In genomic region chr4:181661090-181661489, GRCh38 we compare ENCODE assay signal across 15 cellular contexts.
A peak's percentile ranks its signal among the peaks of the same experiment; 100 is the strongest.
DNase-seq lines count a peak whose midpoint lies in the region; FAIRE-seq and TF ChIP-seq lines count a peak whose summit lies in the region.
"Had no signal": no experiment of that assay in that cellular context is flagged by ENCODE, and none has a peak within 500 bp of the region (broad histone marks: within the 10 kb centered on the region; RNA-seq: fewer than 3 reads in every experiment).

No MANE protein-coding gene starts in this region.

- no peak overlapping the region for H3K4me2 ChIP-seq in keratinocyte (ENCODE audit: control insufficient read depth, extremely low read depth, insufficient read depth, low read depth, low read length)

- no peak overlapping the region for H2AFZ ChIP-seq in keratinocyte (ENCODE audit: control insufficient read depth, low read length)

- in situ Hi-C loops in brain microvascular endothelial cell (cut with HindIII; ENCODE audit: low pct_ligation_motif_present, low sequenced_read_pairs) = no loop called here

- dilution Hi-C loops in keratinocyte (cut with MboI; ENCODE audit: extremely low pct_ligation_motif_present, low sequenced_read_pairs) = no loop called here

- peak; percentile 32 for FAIRE-seq in keratinocyte (lab: Jason Lieb, UNC)

- H3K36me3 Mint-ChIP-seq in glutamatergic neuron (ENCODE audit: unreplicated experiment) = no peaks in the 10 kb centered on the region

- H3K27ac ChIP-seq in brain microvascular endothelial cell = peak overlapping the region; percentile 87
- peak overlapping the region; percentile 0 for H3K27ac ChIP-seq in keratinocyte (ENCODE audit: control insufficient read depth, insufficient read depth, low read length)
- H3K27ac ChIP-seq: ascending aorta, tibial artery had no signal

- no peak overlapping the region for H3K4me3 Mint-ChIP-seq in glutamatergic neuron (ENCODE audit: unreplicated experiment)

- TF ChIP-seq CTCF in BJ (IDR thresholded peaks at IDR 0.05; ENCODE audit: insufficient read depth, low read depth, low read length) = no peak
- no peak for TF ChIP-seq CTCF in brain microvascular endothelial cell (IDR thresholded peaks at IDR 0.05; ENCODE audit: low read depth, low read length, missing control alignments)
- no peak for TF ChIP-seq CTCF in keratinocyte (optimal IDR thresholded peaks at IDR 0.05 in 1 of 3, IDR thresholded peaks at IDR 0.05 in 1 of 3, conservative IDR thresholded peaks at IDR 0.05 in 1 of 3; ENCODE audit: extremely low read depth in 1 of 3, insufficient read depth in 2 of 3, low read length in 3 of 3)
- TF ChIP-seq CTCF in glutamatergic neuron (IDR thresholded peaks at IDR 0.05; ENCODE audit: partially characterized antibody, unreplicated experiment) = no peak

- POLR2A ChIA-PET in BJ (lab: Charles Lee) = no interaction called here

- H3K36me3 ChIP-seq in BJ (ENCODE audit: control insufficient read depth, insufficient read depth, low read length) (no peaks in the 10 kb centered on the region), brain microvascular endothelial cell (replicated peaks) (no peaks in the 10 kb centered on the region), keratinocyte (ENCODE audit: control insufficient read depth in 2 of 2, extremely low read depth in 1 of 2, insufficient read depth in 2 of 2, low read length in 2 of 2) (no peaks in the 10 kb centered on the region)
- H3K36me3 ChIP-seq: ascending aorta, tibial artery had no signal

- peaks cover 9% of the 10 kb centered on the region for H3K4me1 ChIP-seq in keratinocyte (ENCODE audit: control insufficient read depth, extremely low read depth, insufficient read depth, low read length)
- H3K4me1 ChIP-seq: ascending aorta, tibial artery had no signal

- no peaks in the 10 kb centered on the region for H3K9me3 ChIP-seq in keratinocyte (ENCODE audit: control insufficient read depth, low read depth, low read length)
- H3K9me3 ChIP-seq: ascending aorta, tibial artery had no signal

- H3K4me3 ChIP-seq in BJ (ENCODE audit: low read depth, low read length) (no peak overlapping the region), brain microvascular endothelial cell (ENCODE audit: low read depth, low read length) (no peak overlapping the region), keratinocyte (ENCODE audit: control insufficient read depth in 2 of 3, extremely low read depth in 1 of 3, insufficient read depth in 2 of 3, low read depth in 1 of 3, low read length in 3 of 3) (no peak overlapping the region)
- H3K4me3 ChIP-seq: ascending aorta, tibial artery had no signal

- DNase-seq in BJ (ENCODE audit: low read depth) (peak; percentile 41), M059J (ENCODE audit: low read depth) (peak; percentile 79), brain microvascular endothelial cell (peak; percentile 59), keratinocyte (ENCODE audit: low read depth, low spot score) (peak; percentile 42), glutamatergic neuron (no peak), NCI-H774 (lab: John Stamatoyannopoulos, UW) (no peak), UCSD-AML1 (lab: John Stamatoyannopoulos, UW; ENCODE audit: unreplicated experiment) (no peak)
- no peak for DNase-seq in stimulated activated CD4-positive, alpha-beta T cell treated with anti-CD3 and anti-CD28 coated beads, Interleukin-4, amount 100 ng/mL, for 4 hours
- DNase-seq: activated CD8-positive, alpha-beta memory T cell treated with anti-CD3 and anti-CD28 coated beads for 24 hours; COR-L47; GF-D8; retina; stimulated activated CD4-positive, alpha-beta T cell treated with anti-CD3 and anti-CD28 coated beads, Interleukin-1b, Interleukin-23, amount 100 ng/mL, for 48 hours; tibial artery had no signal

- H4K20me1 ChIP-seq in keratinocyte (ENCODE audit: control insufficient read depth, extremely low read depth, insufficient read depth, low read length) = no peaks in the 10 kb centered on the region

- no peaks in the 10 kb centered on the region for H3K79me2 ChIP-seq in keratinocyte (ENCODE audit: control insufficient read depth, insufficient read depth, low read length)

- H3K27me3 Mint-ChIP-seq in glutamatergic neuron (ENCODE audit: unreplicated experiment) = peaks cover 4% of the 10 kb centered on the region

- H3K4me1 Mint-ChIP-seq in glutamatergic neuron (ENCODE audit: low read depth, unreplicated experiment) = no peaks in the 10 kb centered on the region

- no peak overlapping the region for H3K27ac Mint-ChIP-seq in glutamatergic neuron (ENCODE audit: unreplicated experiment)

- H3K9ac ChIP-seq in keratinocyte (ENCODE audit: control insufficient read depth, extremely low read depth, insufficient read depth, low read length) = no peak overlapping the region

- CTCF ChIA-PET in BJ (lab: Yijun Ruan, JAX) = interaction anchor here (0.7 kb wide), 1 partner anchor 11 kb away, joined by 3 read pairs; no protein-coding TSS in a partner anchor

- no peaks in the 10 kb centered on the region for H3K27me3 ChIP-seq in BJ (ENCODE audit: control insufficient read depth, insufficient read depth, low read length)
- H3K27me3 ChIP-seq in brain microvascular endothelial cell (replicated peaks) = no peaks in the 10 kb centered on the region
- H3K27me3 ChIP-seq in keratinocyte (ENCODE audit: control insufficient read depth, extremely low read depth, insufficient read depth, low read length) = no peaks in the 10 kb centered on the region
- H3K27me3 ChIP-seq: ascending aorta, tibial artery had no signal

- H3K9me3 Mint-ChIP-seq in glutamatergic neuron (ENCODE audit: unreplicated experiment) = peaks cover 2% of the 10 kb centered on the region

- H3K9me1 ChIP-seq in keratinocyte (ENCODE audit: control insufficient read depth, extremely low read depth, insufficient read depth, low read length) = no peaks in the 10 kb centered on the region

Comparison
In these comparisons a context has a peak if more than half of its experiments do, and no peak if none do; other contexts are left out.
1. DNase-seq: peak in BJ (single experiment), M059J (single experiment), brain microvascular endothelial cell (single experiment) and keratinocyte (single experiment); none in stimulated activated CD4-positive, alpha-beta T cell treated with anti-CD3 and anti-CD28 coated beads, Interleukin-4, amount 100 ng/mL, for 4 hours (0 of 2), glutamatergic neuron (single experiment), NCI-H774 (single experiment) and UCSD-AML1 (single experiment).